In the genomic region with DNA sequence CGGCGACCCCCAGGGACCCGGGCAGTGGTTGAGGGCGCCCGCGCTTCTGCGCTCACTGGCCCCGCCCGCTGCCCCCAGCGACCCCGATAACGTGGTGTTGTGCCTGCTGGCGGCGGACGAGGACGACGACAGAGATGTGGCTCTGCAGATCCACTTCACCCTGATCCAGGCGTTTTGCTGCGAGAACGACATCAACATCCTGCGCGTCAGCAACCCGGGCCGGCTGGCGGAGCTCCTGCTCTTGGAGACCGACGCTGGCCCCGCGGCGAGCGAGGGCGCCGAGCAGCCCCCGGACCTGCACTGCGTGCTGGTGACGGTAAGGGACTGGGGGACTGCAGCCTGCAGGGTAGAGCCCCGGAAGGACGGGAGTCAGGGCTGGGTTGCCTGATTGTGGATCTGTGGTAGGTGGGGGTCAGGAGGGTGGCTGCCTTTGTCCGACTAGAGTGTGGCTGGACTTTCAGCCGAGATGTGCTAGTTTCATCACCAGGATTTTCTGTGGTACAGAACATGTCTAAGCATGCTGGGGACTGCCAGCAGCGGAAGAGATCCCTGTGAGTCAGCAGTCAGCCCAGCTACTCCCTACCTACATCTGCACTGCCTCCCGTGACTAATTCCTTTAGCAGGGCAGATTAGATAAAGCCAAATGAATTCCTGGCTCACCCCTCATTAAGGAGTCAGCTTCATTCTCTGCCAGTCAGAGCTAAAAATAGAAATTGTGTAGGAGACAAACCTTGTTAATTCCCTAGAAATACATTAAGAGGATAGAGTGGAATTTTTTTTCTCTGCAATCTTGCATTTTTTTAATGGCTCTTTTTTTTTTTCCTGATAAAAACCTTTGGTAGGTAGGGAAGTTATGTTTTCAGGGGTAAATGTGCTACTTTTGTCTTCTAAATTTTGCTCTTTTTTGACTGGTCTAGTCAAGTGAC, we compare ENCODE assay signal across 8 cellular contexts. TPM values are rescaled to one million over a fixed set of nuclear protein-coding genes. Genes with fewer than 3 reads are reported as not detected.
DNase-seq lines count a peak whose midpoint lies in the region; ATAC-seq and TF ChIP-seq lines count a peak whose summit lies in the region.

No MANE protein-coding gene starts in this region.

- ATAC-seq in GM21515 (IDR thresholded peaks at IDR 0.05; ENCODE audit: unreplicated experiment), result peak; percentile 29

- H3K9ac ChIP-seq in HUES64 (ENCODE audit: low read depth, low read length) (peak overlapping the region; percentile 88), mucosa of stomach (ENCODE audit: low read length) (peak overlapping the region; percentile 96)

- intact Hi-C loops in OCI-LY7 (cut with micrococcal nuclease; ENCODE audit: unreplicated experiment), result loop anchor here (1.0 to 10.0 kb wide), 7 partner anchors 26 to 762 kb away; a partner anchor contains a TSS

- no peaks in the 10 kb centered on the region for H3K27me3 ChIP-seq in HUES64 (ENCODE audit: insufficient read depth, low read length)
- H3K27me3 ChIP-seq in esophagus (ENCODE audit: control insufficient read depth in 1 of 2, insufficient read depth in 2 of 2, low read length in 2 of 2), result no peaks in the 10 kb centered on the region
- H3K27me3 ChIP-seq in mucosa of stomach (ENCODE audit: control insufficient read depth, insufficient read depth, low read length), result no peaks in the 10 kb centered on the region

- WGBS in HUES64, result under 1% methylated on average over 42 of the region's 42 CpGs
- 0% methylated on average over 42 of the region's 42 CpGs for WGBS in esophagus, 2 donors

- DNase-seq in DMS 273 (lab: John Stamatoyannopoulos, UW; ENCODE audit: unreplicated experiment) (peak; percentile 93), OCI-LY7 (ENCODE audit: low spot score) (peak; percentile 81)
- DNase-seq in activated T-cell treated with anti-CD3 and anti-CD28 coated beads, Interleukin-2, amount 50 U/mL, for 1 hour, result peak; percentile 66
- peak; percentile 42 to 76 (median 58) for DNase-seq in stimulated activated naive CD4-positive, alpha-beta T cell (lab: John Stamatoyannopoulos, UW)

- H3K36me3 ChIP-seq in HUES64 (ENCODE audit: insufficient read depth, low read length), result peaks cover 33% of the 10 kb centered on the region
- peaks cover 63% of the 10 kb centered on the region for H3K36me3 ChIP-seq in OCI-LY7 (ENCODE audit: insufficient read depth, low read length)
- H3K36me3 ChIP-seq in esophagus (ENCODE audit: control insufficient read depth in 2 of 2, insufficient read depth in 2 of 2, low read length in 1 of 2), result peaks cover 0 to 4% of the 10 kb centered on the region in 2 donors
- no peaks in the 10 kb centered on the region for H3K36me3 ChIP-seq in mucosa of stomach (ENCODE audit: control insufficient read depth, insufficient read depth, low read length)

- peaks cover 32% of the 10 kb centered on the region for H3K79me2 ChIP-seq in OCI-LY7 (ENCODE audit: insufficient read depth, low read depth, low read length)

- H3K4me1 ChIP-seq in HUES64 (ENCODE audit: insufficient read depth, low read length), result peaks cover 24% of the 10 kb centered on the region
- H3K4me1 ChIP-seq in OCI-LY7 (ENCODE audit: insufficient read depth, low read length, poor library complexity, severe bottlenecking), result peaks cover 53% of the 10 kb centered on the region
- no peaks in the 10 kb centered on the region for H3K4me1 ChIP-seq in esophagus (ENCODE audit: control insufficient read depth in 2 of 2, insufficient read depth in 2 of 2, low read length in 1 of 2)
- H3K4me1 ChIP-seq in mucosa of stomach (ENCODE audit: control insufficient read depth, insufficient read depth, low read length), result peaks cover 26% of the 10 kb centered on the region

- peaks cover 22% of the 10 kb centered on the region for H4K20me1 ChIP-seq in OCI-LY7 (ENCODE audit: insufficient read depth, low read length)

- no peaks in the 10 kb centered on the region for H3K9me2 ChIP-seq in OCI-LY7 (ENCODE audit: insufficient read depth, low read length)

- H2AFZ ChIP-seq in OCI-LY7 (ENCODE audit: low read length), result no peak overlapping the region

- CTCF ChIA-PET in OCI-LY7 (lab: Charles Lee; ENCODE audit: unreplicated experiment), result no interaction called here

- POLR2A ChIA-PET in OCI-LY7 (lab: Charles Lee), result interaction anchor here (0.6 to 7.7 kb wide), 12 partner anchors 8 to 277 kb away, joined by 3 to 123 read pairs (median 5); no protein-coding TSS in a partner anchor

- TF ChIP-seq CTCF in OCI-LY7 (conservative IDR thresholded peaks at IDR 0.05; ENCODE audit: low read length), result peak; percentile 44

- H3K27ac ChIP-seq in HUES64 (ENCODE audit: low read depth, low read length), result peak overlapping the region; percentile 63
- H3K27ac ChIP-seq in OCI-LY7 (ENCODE audit: low read depth, low read length, poor library complexity, severe bottlenecking), result peak overlapping the region; percentile 57
- H3K27ac ChIP-seq in esophagus (ENCODE audit: low read depth in 2 of 2, low read length in 1 of 2), result peak overlapping the region; percentile 99 to 100

- H3K4me2 ChIP-seq in OCI-LY7 (ENCODE audit: low read length), result peak overlapping the region; percentile 89

- H3K4me3 ChIP-seq in HUES64 (ENCODE audit: low read length) (peak overlapping the region; percentile 85), OCI-LY7 (ENCODE audit: low read depth, low read length, poor library complexity, severe bottlenecking) (peak overlapping the region; percentile 86), esophagus (ENCODE audit: low read depth in 1 of 2, low read length in 2 of 2) (peak overlapping the region; percentile 90 to 100), mucosa of stomach (ENCODE audit: low read length) (peak overlapping the region; percentile 51)

- no TSS peak for BruUV-seq in OCI-LY7 (replicated peaks; lab: Mats Ljungman, UMichigan)

- H3K9me3 ChIP-seq in HUES64 (ENCODE audit: insufficient read depth, low read depth, low read length) (no peaks in the 10 kb centered on the region), OCI-LY7 (ENCODE audit: low read length) (no peaks in the 10 kb centered on the region), esophagus (ENCODE audit: control insufficient read depth in 2 of 2, insufficient read depth in 1 of 2, low read depth in 1 of 2, low read length in 1 of 2) (no peaks in the 10 kb centered on the region), mucosa of stomach (ENCODE audit: control insufficient read depth, low read length) (no peaks in the 10 kb centered on the region)

RNA-seq across cellular contexts. Expression of a gene that starts 1.5 kb away (rescaled TPM):
- 12.3 TPM for polyA plus RNA-seq in HUES64 (2013, experiment 1 of 2)
- polyA plus RNA-seq in HUES64 (2013, experiment 2 of 2), result 14.5 TPM
- total RNA-seq in OCI-LY7 (2014; rRNA removed; shearing (Covaris generic)), result 46.8 and 60.7 TPM in 2 replicates
- 48.6 and 54.9 TPM in 2 replicates for total RNA-seq in OCI-LY7 (2022)
- 10 to 100 TPM; 32.7 to 56.7 TPM for polyA plus RNA-seq in esophagus

Comparison
In these comparisons a context has a peak if more than half of its experiments do, and no peak if none do; other contexts are left out.
1. Peak in every context shown above with its lines: DNase-seq, ATAC-seq, H3K4me3 ChIP-seq and H3K27ac ChIP-seq.